In the genomic region with DNA sequence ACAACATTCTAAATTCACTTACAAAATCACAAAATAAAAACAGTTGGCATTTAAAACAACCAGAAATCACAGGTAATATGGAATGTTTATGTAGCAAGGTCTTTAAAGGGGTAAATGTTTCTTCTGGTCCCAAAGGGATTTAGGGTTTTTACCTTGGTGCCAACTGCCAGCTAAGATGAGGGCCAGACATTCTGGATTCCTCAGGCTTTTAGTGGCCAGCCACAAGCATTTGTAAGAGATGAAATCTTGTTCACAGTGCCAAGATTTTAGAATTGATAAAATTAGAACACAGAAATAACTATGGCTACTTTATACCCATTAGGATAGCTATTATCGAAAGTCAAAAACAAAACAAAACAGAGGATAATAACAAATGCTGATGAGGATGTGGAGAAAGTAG, we compare ENCODE assay signal across 1 cellular context.
A peak's percentile ranks its signal among the peaks of the same experiment; 100 is the strongest.
TF ChIP-seq lines count a peak whose summit lies in the region.

No MANE protein-coding gene starts in this region.

TF ChIP-seq in SK-N-SH treated with all-trans-retinoic acid at 6 μM for 48 hours, 23 proteins besides CTCF, POLR2A, EP300 and RAD21 (continued from another document):
- TF ChIP-seq, protein P1, sequence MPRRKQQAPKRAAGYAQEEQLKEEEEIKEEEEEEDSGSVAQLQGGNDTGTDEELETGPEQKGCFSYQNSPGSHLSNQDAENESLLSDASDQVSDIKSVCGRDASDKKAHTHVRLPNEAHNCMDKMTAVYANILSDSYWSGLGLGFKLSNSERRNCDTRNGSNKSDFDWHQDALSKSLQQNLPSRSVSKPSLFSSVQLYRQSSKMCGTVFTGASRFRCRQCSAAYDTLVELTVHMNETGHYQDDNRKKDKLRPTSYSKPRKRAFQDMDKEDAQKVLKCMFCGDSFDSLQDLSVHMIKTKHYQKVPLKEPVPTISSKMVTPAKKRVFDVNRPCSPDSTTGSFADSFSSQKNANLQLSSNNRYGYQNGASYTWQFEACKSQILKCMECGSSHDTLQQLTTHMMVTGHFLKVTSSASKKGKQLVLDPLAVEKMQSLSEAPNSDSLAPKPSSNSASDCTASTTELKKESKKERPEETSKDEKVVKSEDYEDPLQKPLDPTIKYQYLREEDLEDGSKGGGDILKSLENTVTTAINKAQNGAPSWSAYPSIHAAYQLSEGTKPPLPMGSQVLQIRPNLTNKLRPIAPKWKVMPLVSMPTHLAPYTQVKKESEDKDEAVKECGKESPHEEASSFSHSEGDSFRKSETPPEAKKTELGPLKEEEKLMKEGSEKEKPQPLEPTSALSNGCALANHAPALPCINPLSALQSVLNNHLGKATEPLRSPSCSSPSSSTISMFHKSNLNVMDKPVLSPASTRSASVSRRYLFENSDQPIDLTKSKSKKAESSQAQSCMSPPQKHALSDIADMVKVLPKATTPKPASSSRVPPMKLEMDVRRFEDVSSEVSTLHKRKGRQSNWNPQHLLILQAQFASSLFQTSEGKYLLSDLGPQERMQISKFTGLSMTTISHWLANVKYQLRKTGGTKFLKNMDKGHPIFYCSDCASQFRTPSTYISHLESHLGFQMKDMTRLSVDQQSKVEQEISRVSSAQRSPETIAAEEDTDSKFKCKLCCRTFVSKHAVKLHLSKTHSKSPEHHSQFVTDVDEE (CRISPR knock-in tag; IDR thresholded peaks at IDR 0.05) = no peak
- TF ChIP-seq, protein P2, sequence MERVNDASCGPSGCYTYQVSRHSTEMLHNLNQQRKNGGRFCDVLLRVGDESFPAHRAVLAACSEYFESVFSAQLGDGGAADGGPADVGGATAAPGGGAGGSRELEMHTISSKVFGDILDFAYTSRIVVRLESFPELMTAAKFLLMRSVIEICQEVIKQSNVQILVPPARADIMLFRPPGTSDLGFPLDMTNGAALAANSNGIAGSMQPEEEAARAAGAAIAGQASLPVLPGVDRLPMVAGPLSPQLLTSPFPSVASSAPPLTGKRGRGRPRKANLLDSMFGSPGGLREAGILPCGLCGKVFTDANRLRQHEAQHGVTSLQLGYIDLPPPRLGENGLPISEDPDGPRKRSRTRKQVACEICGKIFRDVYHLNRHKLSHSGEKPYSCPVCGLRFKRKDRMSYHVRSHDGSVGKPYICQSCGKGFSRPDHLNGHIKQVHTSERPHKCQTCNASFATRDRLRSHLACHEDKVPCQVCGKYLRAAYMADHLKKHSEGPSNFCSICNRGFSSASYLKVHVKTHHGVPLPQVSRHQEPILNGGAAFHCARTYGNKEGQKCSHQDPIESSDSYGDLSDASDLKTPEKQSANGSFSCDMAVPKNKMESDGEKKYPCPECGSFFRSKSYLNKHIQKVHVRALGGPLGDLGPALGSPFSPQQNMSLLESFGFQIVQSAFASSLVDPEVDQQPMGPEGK (CRISPR knock-in tag; IDR thresholded peaks at IDR 0.05; ENCODE audit: borderline replicate concordance) = no peak
- peak; percentile 89 for TF ChIP-seq ISL1 (CRISPR knock-in tag; IDR thresholded peaks at IDR 0.05)
- no peak for TF ChIP-seq ZFP3 (CRISPR knock-in tag; IDR thresholded peaks at IDR 0.05)
